In the genomic region with DNA sequence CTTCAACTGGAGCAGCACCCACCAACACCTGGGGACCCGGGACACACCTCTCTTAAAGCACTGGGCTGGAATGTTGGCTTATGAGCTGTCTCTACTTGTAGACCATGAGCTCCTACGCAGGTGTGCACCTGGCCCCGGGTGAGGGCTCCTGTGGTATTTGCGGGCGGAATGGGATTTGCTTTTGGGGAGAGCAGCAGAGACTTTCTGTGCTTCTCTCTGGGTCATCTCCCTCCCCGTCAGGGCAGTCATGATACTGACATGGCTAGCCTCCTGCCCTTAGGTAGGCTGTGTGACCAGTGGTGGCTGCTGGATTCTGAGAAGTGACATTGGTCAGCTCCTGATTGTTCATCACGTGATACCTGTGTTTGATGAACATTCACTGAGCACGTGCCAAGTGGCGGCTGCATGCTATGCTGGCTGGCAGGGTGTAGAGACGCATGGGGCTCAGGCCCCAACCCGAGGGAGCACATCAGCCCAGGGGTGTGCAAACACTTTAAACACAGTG, we compare ENCODE assay signal across 25 cellular contexts. TPM values are rescaled to one million over a fixed set of nuclear protein-coding genes. Genes with fewer than 3 reads are reported as not detected.
"Had no signal": no experiment of that assay in that cellular context is flagged by ENCODE, and none has a peak within 500 bp of the region (broad histone marks: within the 10 kb centered on the region; RNA-seq: fewer than 3 reads in every experiment).

No MANE protein-coding gene starts in this region.

- H3K27ac Mint-ChIP-seq: activated naive CD4-positive, alpha-beta T cell treated with anti-CD3 and anti-CD28 coated beads, Interleukin-2, amount 10 ng/mL, durations not matched to agents 7 days and 5 days; nephron; T-helper 1 cell treated with Interleukin-12 subunit alpha and Interleukin-12 subunit beta and Interleukin-4 antibody, amounts not matched to agents 30 μg/mL and 1 μg/mL, for 36 hours had no signal

- H3K4me1 Mint-ChIP-seq: activated naive CD4-positive, alpha-beta T cell treated with anti-CD3 and anti-CD28 coated beads, Interleukin-2, amount 10 ng/mL, durations not matched to agents 7 days and 5 days; nephron had no signal

- H3K4me1 ChIP-seq: breast epithelium, lower lobe of right lung, transverse colon, uterus had no signal

- FAIRE-seq: astrocyte, islet of Langerhans had no signal

- H3K9me3 ChIP-seq: breast epithelium, esophagus squamous epithelium, lower lobe of right lung, suprapubic skin, transverse colon, uterus had no signal

- H3K4me3 ChIP-seq: breast epithelium, esophagus squamous epithelium, lower lobe of right lung, suprapubic skin, transverse colon, uterus had no signal

- ATAC-seq: left colon; stimulated activated naive CD8-positive, alpha-beta T cell treated with anti-CD3 and anti-CD28 coated beads, Interleukin-15, Interleukin-2, amounts not matched to agents 100 U/mL and 50 U/mL, for 24 hours had no signal

- DNase-seq: activated CD4-positive, alpha-beta T cell treated with anti-CD3 and anti-CD28 coated beads, Interleukin-2, amount 50 U/mL, for 1 hour; activated CD8-positive, alpha-beta memory T cell treated with anti-CD3 and anti-CD28 coated beads, Interleukin-2, amount 50 U/mL, for 4 hours; activated effector memory CD4-positive, alpha-beta T cell treated with Interleukin-2 at 50 U/mL for 16 hours; activated naive CD4-positive, alpha-beta T cell treated with anti-CD3 and anti-CD28 coated beads, Interleukin-2, amount 10 ng/mL, durations not matched to agents 7 days and 5 days; activated T-cell treated with anti-CD3 and anti-CD28 coated beads, Interleukin-2, amount 50 U/mL, for 48 hours; cerebellar nuclear complex; cortex of kidney; esophagus squamous epithelium; hippocampal formation; left colon; lower lobe of right lung; nucleus accumbens; stimulated activated CD4-positive, alpha-beta T cell treated with anti-CD3 and anti-CD28 coated beads, Interleukin-12 subunit alpha, Interleukin-12 subunit beta, amount 100 ng/mL, for 4 hours; stimulated activated CD4-positive, alpha-beta T cell treated with anti-CD3 and anti-CD28 coated beads, Interleukin-1b, Interleukin-23, amount 100 ng/mL, for 48 hours; stimulated activated naive CD8-positive, alpha-beta T cell treated with anti-CD3 and anti-CD28 coated beads, Interleukin-15, Interleukin-2, amounts not matched to agents 100 U/mL and 50 U/mL, for 24 hours; transverse colon; uterus had no signal

- H3K27me3 ChIP-seq: breast epithelium, transverse colon, uterus had no signal

- H3K27ac ChIP-seq: breast epithelium, esophagus squamous epithelium, lower lobe of right lung, suprapubic skin, transverse colon, uterus had no signal

- H3K4me3 Mint-ChIP-seq: activated naive CD4-positive, alpha-beta T cell treated with anti-CD3 and anti-CD28 coated beads, Interleukin-2, amount 10 ng/mL, durations not matched to agents 7 days and 5 days; nephron; T-helper 1 cell treated with Interleukin-12 subunit alpha and Interleukin-12 subunit beta and Interleukin-4 antibody, amounts not matched to agents 30 μg/mL and 1 μg/mL, for 36 hours had no signal

- H3K36me3 ChIP-seq: breast epithelium, esophagus squamous epithelium, lower lobe of right lung, suprapubic skin, transverse colon, uterus had no signal

RNA-seq across cellular contexts. Expression of gene UMODL1, which starts 52.0 kb away (rescaled TPM):
- total RNA-seq: astrocyte, breast epithelium, esophagus squamous epithelium, renal cortical epithelial cell, uterus had no signal
- polyA plus RNA-seq: adipose tissue had no signal
